Comparison of ENCODE assay signal across 8 cellular contexts in the genomic region with DNA sequence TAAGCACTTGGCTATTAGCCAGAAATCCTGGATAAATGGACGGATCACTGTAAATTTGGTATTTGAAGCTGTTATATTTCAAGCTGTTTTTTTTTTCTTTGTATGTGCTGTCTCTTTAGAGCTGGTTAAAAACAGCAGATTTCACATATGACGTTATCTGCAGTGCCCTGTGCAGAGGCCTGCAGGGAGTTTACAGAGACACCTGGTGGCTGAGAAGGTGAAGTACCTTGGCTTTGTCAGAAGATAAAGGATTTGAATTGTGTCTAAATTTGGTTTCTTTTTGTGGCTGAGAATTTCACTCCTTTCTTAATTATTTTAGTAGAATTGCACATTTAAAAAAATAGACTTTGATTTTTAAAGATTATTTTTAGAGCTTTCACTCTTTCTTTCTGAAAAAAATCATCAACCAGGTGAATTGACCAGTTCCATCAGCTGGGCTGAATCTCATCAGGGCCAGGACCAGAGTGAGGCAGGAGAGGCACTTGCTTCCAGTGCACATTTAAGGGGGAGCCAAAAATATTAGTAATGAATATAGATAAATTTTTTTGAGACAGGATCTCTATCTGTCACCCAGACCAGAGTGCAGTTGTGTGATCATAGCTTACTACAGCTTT. TPM values are rescaled to one million over a fixed set of nuclear protein-coding genes. Genes with fewer than 3 reads are reported as not detected.
DNase-seq lines count a peak whose midpoint lies in the region; ATAC-seq and TF ChIP-seq lines count a peak whose summit lies in the region.

No MANE protein-coding gene starts in this region.

- no peak overlapping the region for H3K18ac ChIP-seq in trophoblast cell (ENCODE audit: low read length)

- no peak overlapping the region for H4K91ac ChIP-seq in trophoblast cell (ENCODE audit: low read depth, low read length)

- no peak overlapping the region for H3K27ac ChIP-seq in trophoblast cell (ENCODE audit: low read depth, low read length)

- H2AK5ac ChIP-seq in trophoblast cell (ENCODE audit: low read length) = no peak overlapping the region

- no peak overlapping the region for H3K23ac ChIP-seq in trophoblast cell (ENCODE audit: low read length)

- DNase-seq in EL (peak; percentile 67), HT-29 (ENCODE audit: low spot score) (peak; percentile 62), NOMO-1 treated with DMSO at 0.1 percent for 48 hours (lab: John Stamatoyannopoulos, UW; ENCODE audit: unreplicated experiment) (peak; percentile 78), fibroblast of the aortic adventitia (ENCODE audit: low read depth) (peak; percentile 77), trophoblast cell (peak; percentile 38 to 86), ureter (ENCODE audit: low spot score) (no peak)
- DNase-seq in activated T-helper 1 cell treated with anti-CD3 and anti-CD28 coated beads, Interleukin-2, amount 50 U/mL, for 16 hours (ENCODE audit: low read depth in 1 of 2, low spot score in 1 of 2) = peak; percentile 16 to 49

- ATAC-seq in GM21447 (IDR thresholded peaks at IDR 0.05; ENCODE audit: unreplicated experiment) = peak; percentile 92

- H3K4me3 ChIP-seq in fibroblast of the aortic adventitia (ENCODE audit: low read depth, low read length) (no peak overlapping the region), trophoblast cell (ENCODE audit: low read depth, low read length) (no peak overlapping the region)

- no peaks in the 10 kb centered on the region for H3K79me1 ChIP-seq in trophoblast cell (ENCODE audit: low read length)

- H3K27me3 ChIP-seq in trophoblast cell (ENCODE audit: insufficient read depth, low read length) = no peaks in the 10 kb centered on the region

- H2BK12ac ChIP-seq in trophoblast cell (ENCODE audit: low read length) = no peak overlapping the region

- no peaks in the 10 kb centered on the region for H3K9me3 ChIP-seq in trophoblast cell (ENCODE audit: insufficient read depth, low read depth, low read length)

- H2BK5ac ChIP-seq in trophoblast cell (ENCODE audit: low read depth, low read length, poor library complexity) = no peak overlapping the region

- H3K4me1 ChIP-seq in trophoblast cell (ENCODE audit: control insufficient read depth in 1 of 2, insufficient read depth in 2 of 2, low read length in 2 of 2) = peaks cover 0 to 4% of the 10 kb centered on the region in 2 experiments

- no peak overlapping the region for H4K12ac ChIP-seq in trophoblast cell (ENCODE audit: low read depth, low read length)

- H3K14ac ChIP-seq in trophoblast cell (ENCODE audit: low read length) = no peak overlapping the region

- H3K9ac ChIP-seq in trophoblast cell (ENCODE audit: low read length) = no peak overlapping the region

- TF ChIP-seq CTCF in fibroblast of the aortic adventitia (IDR thresholded peaks at IDR 0.05; ENCODE audit: insufficient read depth, low read length) = peak; percentile 91

- no peak overlapping the region for H3K4ac ChIP-seq in trophoblast cell (ENCODE audit: low read depth, low read length)

- no peak overlapping the region for H2BK120ac ChIP-seq in trophoblast cell (ENCODE audit: insufficient read depth, low read length, poor library complexity)

- H3K4me2 ChIP-seq in trophoblast cell (ENCODE audit: low read length) = no peak overlapping the region

- no peak overlapping the region for H2AFZ ChIP-seq in trophoblast cell (ENCODE audit: insufficient read depth, low read length, poor library complexity)

- no peaks in the 10 kb centered on the region for H3K36me3 ChIP-seq in trophoblast cell (ENCODE audit: control insufficient read depth in 1 of 2, insufficient read depth in 2 of 2, low read length in 2 of 2)

- WGBS in trophoblast cell (ENCODE audit: extremely low coverage, insufficient coverage, insufficient read length) = no CpG with 5 or more reads among the region's 2 CpGs

- no peaks in the 10 kb centered on the region for H3K79me2 ChIP-seq in trophoblast cell (ENCODE audit: control insufficient read depth, insufficient read depth, low read length, poor library complexity)

- no peak overlapping the region for H4K8ac ChIP-seq in trophoblast cell (ENCODE audit: low read depth, low read length)

RNA-seq across cellular contexts. Expression of gene CHRNA9, which starts 9.6 kb away (rescaled TPM):
- not detected in 2 replicates for total RNA-seq in HT-29 (2014; rRNA removed; shearing (Covaris generic))
- total RNA-seq in fibroblast of the aortic adventitia (ENCODE audit: low replicate concordance) = 0.09 TPM in 1 of 2 replicates, not detected in the other
- polyA plus RNA-seq in trophoblast cell (2013) = 0.10 and 0.17 TPM in 2 replicates
- not detected for total RNA-seq in ureter
